Comparison of ENCODE assay signal across 1 cellular context in the genomic region with DNA sequence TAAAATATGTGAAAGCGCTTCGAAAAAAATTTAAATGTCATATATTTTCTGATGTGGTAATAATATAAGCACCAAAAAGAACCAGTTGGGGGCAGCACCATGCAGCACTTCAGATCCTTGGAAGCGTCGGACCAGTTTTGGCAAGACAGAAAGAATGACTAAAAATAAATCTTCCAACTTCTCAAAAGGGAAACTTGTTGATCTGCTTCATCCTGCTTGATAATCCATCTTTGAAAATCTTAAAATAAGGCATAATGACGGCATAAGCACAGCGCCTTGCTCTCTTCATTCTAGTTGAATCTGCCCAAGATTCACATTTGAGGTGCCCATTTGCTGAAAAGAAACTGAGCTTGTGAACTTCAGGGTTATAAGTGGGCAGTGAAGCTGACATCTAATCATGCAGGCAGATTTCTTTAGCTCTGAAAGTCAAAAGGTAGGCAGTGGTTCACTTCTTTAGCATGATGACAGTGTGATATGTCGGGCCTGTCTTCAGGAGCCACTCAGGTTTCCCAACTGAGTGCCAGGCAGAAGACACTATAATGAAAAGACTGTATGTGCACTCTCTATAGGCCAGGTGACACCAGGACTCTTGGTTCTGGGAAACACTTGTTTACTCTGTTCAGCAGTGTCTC.
TF ChIP-seq lines count a peak whose summit lies in the region.

No MANE protein-coding gene starts in this region.

TF ChIP-seq in HepG2, 621 proteins besides CTCF, POLR2A, EP300 and RAD21:
- 0 out of 2 replicates have a peak, but pooled peaks have one; percentile 8 for TF ChIP-seq CEBPG (CRISPR knock-in tag; IDR thresholded peaks at IDR 0.05)
- TF ChIP-seq TMF1 (CRISPR knock-in tag; IDR thresholded peaks at IDR 0.05; ENCODE audit: low read depth): no peak
- no peak for TF ChIP-seq PHF20 (CRISPR knock-in tag; IDR thresholded peaks at IDR 0.05)
- TF ChIP-seq, protein P1, sequence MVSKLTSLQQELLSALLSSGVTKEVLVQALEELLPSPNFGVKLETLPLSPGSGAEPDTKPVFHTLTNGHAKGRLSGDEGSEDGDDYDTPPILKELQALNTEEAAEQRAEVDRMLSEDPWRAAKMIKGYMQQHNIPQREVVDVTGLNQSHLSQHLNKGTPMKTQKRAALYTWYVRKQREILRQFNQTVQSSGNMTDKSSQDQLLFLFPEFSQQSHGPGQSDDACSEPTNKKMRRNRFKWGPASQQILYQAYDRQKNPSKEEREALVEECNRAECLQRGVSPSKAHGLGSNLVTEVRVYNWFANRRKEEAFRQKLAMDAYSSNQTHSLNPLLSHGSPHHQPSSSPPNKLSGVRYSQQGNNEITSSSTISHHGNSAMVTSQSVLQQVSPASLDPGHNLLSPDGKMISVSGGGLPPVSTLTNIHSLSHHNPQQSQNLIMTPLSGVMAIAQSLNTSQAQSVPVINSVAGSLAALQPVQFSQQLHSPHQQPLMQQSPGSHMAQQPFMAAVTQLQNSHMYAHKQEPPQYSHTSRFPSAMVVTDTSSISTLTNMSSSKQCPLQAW (CRISPR knock-in tag; IDR thresholded peaks at IDR 0.05): 0 out of 2 replicates have a peak, but pooled peaks have one; percentile 13
- TF ChIP-seq ETV5 (CRISPR knock-in tag; IDR thresholded peaks at IDR 0.05; ENCODE audit: borderline replicate concordance): no peak
- peak; percentile 58 for TF ChIP-seq SMC3 (IDR thresholded peaks at IDR 0.05; ENCODE audit: low read length)
- peak; percentile 78 for TF ChIP-seq STAG1 (CRISPR knock-in tag; IDR thresholded peaks at IDR 0.05)
- TF ChIP-seq FOSL1 (CRISPR knock-in tag; IDR thresholded peaks at IDR 0.05; ENCODE audit: borderline replicate concordance): no peak
- TF ChIP-seq, protein P2, sequence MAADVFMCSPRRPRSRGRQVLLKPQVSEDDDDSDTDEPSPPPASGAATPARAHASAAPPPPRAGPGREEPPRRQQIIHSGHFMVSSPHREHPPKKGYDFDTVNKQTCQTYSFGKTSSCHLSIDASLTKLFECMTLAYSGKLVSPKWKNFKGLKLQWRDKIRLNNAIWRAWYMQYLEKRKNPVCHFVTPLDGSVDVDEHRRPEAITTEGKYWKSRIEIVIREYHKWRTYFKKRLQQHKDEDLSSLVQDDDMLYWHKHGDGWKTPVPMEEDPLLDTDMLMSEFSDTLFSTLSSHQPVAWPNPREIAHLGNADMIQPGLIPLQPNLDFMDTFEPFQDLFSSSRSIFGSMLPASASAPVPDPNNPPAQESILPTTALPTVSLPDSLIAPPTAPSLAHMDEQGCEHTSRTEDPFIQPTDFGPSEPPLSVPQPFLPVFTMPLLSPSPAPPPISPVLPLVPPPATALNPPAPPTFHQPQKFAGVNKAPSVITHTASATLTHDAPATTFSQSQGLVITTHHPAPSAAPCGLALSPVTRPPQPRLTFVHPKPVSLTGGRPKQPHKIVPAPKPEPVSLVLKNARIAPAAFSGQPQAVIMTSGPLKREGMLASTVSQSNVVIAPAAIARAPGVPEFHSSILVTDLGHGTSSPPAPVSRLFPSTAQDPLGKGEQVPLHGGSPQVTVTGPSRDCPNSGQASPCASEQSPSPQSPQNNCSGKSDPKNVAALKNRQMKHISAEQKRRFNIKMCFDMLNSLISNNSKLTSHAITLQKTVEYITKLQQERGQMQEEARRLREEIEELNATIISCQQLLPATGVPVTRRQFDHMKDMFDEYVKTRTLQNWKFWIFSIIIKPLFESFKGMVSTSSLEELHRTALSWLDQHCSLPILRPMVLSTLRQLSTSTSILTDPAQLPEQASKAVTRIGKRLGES (CRISPR knock-in tag; IDR thresholded peaks at IDR 0.05; ENCODE audit: borderline replicate concordance): no peak
- TF ChIP-seq ZNF350 (CRISPR knock-in tag; IDR thresholded peaks at IDR 0.05; ENCODE audit: borderline replicate concordance, low read depth): no peak
- TF ChIP-seq, protein P3, sequence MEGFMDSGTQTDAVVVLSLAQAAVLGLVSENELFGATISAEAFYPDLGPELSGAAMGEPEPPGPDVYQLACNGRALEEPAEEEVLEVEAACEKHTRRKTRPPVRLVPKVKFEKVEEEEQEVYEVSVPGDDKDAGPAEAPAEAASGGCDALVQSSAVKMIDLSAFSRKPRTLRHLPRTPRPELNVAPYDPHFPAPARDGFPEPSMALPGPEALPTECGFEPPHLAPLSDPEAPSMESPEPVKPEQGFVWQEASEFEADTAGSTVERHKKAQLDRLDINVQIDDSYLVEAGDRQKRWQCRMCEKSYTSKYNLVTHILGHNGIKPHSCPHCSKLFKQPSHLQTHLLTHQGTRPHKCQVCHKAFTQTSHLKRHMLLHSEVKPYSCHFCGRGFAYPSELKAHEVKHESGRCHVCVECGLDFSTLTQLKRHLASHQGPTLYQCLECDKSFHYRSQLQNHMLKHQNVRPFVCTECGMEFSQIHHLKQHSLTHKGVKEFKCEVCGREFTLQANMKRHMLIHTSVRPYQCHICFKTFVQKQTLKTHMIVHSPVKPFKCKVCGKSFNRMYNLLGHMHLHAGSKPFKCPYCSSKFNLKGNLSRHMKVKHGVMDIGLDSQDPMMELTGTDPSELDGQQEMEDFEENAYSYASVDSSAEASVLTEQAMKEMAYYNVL (CRISPR knock-in tag; IDR thresholded peaks at IDR 0.05; ENCODE audit: borderline replicate concordance): no peak
- TF ChIP-seq, protein P4, sequence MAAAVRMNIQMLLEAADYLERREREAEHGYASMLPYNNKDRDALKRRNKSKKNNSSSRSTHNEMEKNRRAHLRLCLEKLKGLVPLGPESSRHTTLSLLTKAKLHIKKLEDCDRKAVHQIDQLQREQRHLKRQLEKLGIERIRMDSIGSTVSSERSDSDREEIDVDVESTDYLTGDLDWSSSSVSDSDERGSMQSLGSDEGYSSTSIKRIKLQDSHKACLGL (CRISPR knock-in tag; IDR thresholded peaks at IDR 0.05): no peak
- TF ChIP-seq, protein P5, sequence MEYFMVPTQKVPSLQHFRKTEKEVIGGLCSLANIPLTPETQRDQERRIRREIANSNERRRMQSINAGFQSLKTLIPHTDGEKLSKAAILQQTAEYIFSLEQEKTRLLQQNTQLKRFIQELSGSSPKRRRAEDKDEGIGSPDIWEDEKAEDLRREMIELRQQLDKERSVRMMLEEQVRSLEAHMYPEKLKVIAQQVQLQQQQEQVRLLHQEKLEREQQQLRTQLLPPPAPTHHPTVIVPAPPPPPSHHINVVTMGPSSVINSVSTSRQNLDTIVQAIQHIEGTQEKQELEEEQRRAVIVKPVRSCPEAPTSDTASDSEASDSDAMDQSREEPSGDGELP (IDR thresholded peaks at IDR 0.05; ENCODE audit: borderline replicate concordance, low read depth): no peak
- TF ChIP-seq RXRB (CRISPR knock-in tag; IDR thresholded peaks at IDR 0.05; ENCODE audit: borderline replicate concordance): no peak
- TF ChIP-seq SIX1 (CRISPR knock-in tag; IDR thresholded peaks at IDR 0.05; ENCODE audit: borderline replicate concordance): no peak
- TF ChIP-seq ZFP36 (IDR thresholded peaks at IDR 0.05; ENCODE audit: borderline replicate concordance, low read depth, low read length, partially characterized antibody): no peak
